ENCODE assay signal across 1 cellular context in the genomic region with DNA sequence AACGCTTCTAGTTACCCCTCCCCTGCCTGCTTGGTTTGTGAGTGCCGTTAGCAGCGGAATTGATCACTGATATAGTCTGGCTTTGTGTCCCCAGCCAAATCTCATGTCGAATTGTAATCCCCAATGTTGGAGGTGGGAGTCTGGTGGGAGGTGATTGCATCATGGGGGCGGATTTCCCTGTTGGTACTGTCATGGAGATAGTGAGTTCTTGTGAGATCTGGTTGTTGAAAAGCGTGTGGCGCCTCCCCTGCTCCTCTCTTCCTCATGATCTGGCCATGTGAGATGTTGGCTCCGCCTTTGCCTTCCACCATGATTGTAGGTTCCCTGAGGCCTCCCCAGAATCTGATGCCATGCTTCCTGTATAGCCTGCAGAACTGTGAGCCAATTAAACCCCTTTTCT.
A peak's percentile ranks its signal among the peaks of the same experiment; 100 is the strongest.
TF ChIP-seq lines count a peak whose summit lies in the region.

No MANE protein-coding gene starts in this region.

TF ChIP-seq in IMR-90, 13 proteins besides CTCF, POLR2A, EP300 and RAD21:
- TF ChIP-seq, protein P1, sequence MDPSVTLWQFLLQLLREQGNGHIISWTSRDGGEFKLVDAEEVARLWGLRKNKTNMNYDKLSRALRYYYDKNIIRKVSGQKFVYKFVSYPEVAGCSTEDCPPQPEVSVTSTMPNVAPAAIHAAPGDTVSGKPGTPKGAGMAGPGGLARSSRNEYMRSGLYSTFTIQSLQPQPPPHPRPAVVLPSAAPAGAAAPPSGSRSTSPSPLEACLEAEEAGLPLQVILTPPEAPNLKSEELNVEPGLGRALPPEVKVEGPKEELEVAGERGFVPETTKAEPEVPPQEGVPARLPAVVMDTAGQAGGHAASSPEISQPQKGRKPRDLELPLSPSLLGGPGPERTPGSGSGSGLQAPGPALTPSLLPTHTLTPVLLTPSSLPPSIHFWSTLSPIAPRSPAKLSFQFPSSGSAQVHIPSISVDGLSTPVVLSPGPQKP (IDR thresholded peaks at IDR 0.05; ENCODE audit: borderline replicate concordance, low read depth, low read length): no peak
- TF ChIP-seq CEBPB (IDR thresholded peaks at IDR 0.05; ENCODE audit: low read depth, low read length): 0 out of 2 replicates have a peak, but pooled peaks have one; percentile 19
